10 cellular contexts compared by ENCODE assay signal in genomic region chr3:94064243-94064642, GRCh38. TPM values are rescaled to one million over a fixed set of nuclear protein-coding genes. Genes with fewer than 3 reads are reported as not detected.
DNase-seq lines count a peak whose midpoint lies in the region; ATAC-seq and TF ChIP-seq lines count a peak whose summit lies in the region.
"Had no signal": no experiment of that assay in that cellular context is flagged by ENCODE, and none has a peak within 500 bp of the region (broad histone marks: within the 10 kb centered on the region; RNA-seq: fewer than 3 reads in every experiment).

No MANE protein-coding gene starts in this region.

- no peak overlapping the region for H2BK120ac ChIP-seq in mesenchymal stem cell (ENCODE audit: low read depth, low read length)

- H3K36me3 ChIP-seq in A673 (ENCODE audit: insufficient read depth, low read length, poor library complexity, severe bottlenecking) (peaks cover 8% of the 10 kb centered on the region), mesenchymal stem cell (ENCODE audit: control insufficient read depth in 1 of 2, insufficient read depth in 2 of 2, low read depth in 1 of 2, low read length in 2 of 2) (peaks cover 3 to 22% of the 10 kb centered on the region in 2 experiments), right atrium auricular region (peaks cover 5% of the 10 kb centered on the region)

- H2BK12ac ChIP-seq in mesenchymal stem cell (ENCODE audit: low read length in 2 of 2): no peak overlapping the region

- no peak overlapping the region for H3K14ac ChIP-seq in mesenchymal stem cell (ENCODE audit: low read length in 2 of 2)

- no peak overlapping the region for H3K4ac ChIP-seq in mesenchymal stem cell (ENCODE audit: low read depth in 1 of 2, low read length in 2 of 2)

- no peak overlapping the region for H3K4me2 ChIP-seq in mesenchymal stem cell (ENCODE audit: low read length, poor library complexity, severe bottlenecking)

- peaks cover 0 to 18% of the 10 kb centered on the region in 2 donors for H3K9me3 Mint-ChIP-seq in activated naive CD4-positive, alpha-beta T cell treated with anti-CD3 and anti-CD28 coated beads, Interleukin-2, amount 50 U/mL, for 72 hours

- H3K27ac Mint-ChIP-seq in activated naive CD4-positive, alpha-beta T cell treated with anti-CD3 and anti-CD28 coated beads, Interleukin-2, amount 50 U/mL, for 72 hours: peak overlapping the region; percentile 100

- H3K9ac ChIP-seq in mesenchymal stem cell (ENCODE audit: low read length): peak overlapping the region; percentile 96

- peak overlapping the region; percentile 84 for H3K4me3 ChIP-seq in A673 (ENCODE audit: low read depth, low read length, poor library complexity, severe bottlenecking)
- H3K4me3 ChIP-seq in GM12864 (ENCODE audit: low read depth, low read length): peak overlapping the region; percentile 80; the same call in 1 of the 2 replicates
- peak overlapping the region in 1 of 2 experiments; percentile 83 for H3K4me3 ChIP-seq in mesenchymal stem cell (ENCODE audit: insufficient read depth in 1 of 2, low read depth in 1 of 2, low read length in 2 of 2)
- no peak overlapping the region for H3K4me3 ChIP-seq in right atrium auricular region

- no peak for ATAC-seq in activated naive CD4-positive, alpha-beta T cell treated with anti-CD3 and anti-CD28 coated beads, Interleukin-2, amount 50 U/mL, for 72 hours
- ATAC-seq in GM18907 (IDR thresholded peaks at IDR 0.05; ENCODE audit: unreplicated experiment): no peak
- no peak for ATAC-seq in HG03095 (IDR thresholded peaks at IDR 0.05; ENCODE audit: unreplicated experiment)

- H3K4me1 ChIP-seq in A673 (ENCODE audit: insufficient read depth, low read length, poor library complexity, severe bottlenecking): peaks cover 14% of the 10 kb centered on the region
- H3K4me1 ChIP-seq in mesenchymal stem cell (ENCODE audit: control insufficient read depth, insufficient read depth, low read depth, low read length): peaks cover 3% of the 10 kb centered on the region
- H3K4me1 ChIP-seq in right atrium auricular region: peaks cover 0 to 22% of the 10 kb centered on the region in 2 donors

- peak overlapping the region; percentile 97 for H3K27ac ChIP-seq in A673 (ENCODE audit: low read depth, low read length, poor library complexity, severe bottlenecking)
- no peak overlapping the region for H3K27ac ChIP-seq in mesenchymal stem cell (ENCODE audit: low read length, poor library complexity, severe bottlenecking)
- H3K27ac ChIP-seq in RWPE1: no peak overlapping the region
- peak overlapping the region in 1 of 2 donors; percentile 91 for H3K27ac ChIP-seq in right atrium auricular region

- peaks cover 8% of the 10 kb centered on the region for H3K79me1 ChIP-seq in mesenchymal stem cell (replicated peaks; ENCODE audit: low read length, poor library complexity, severe bottlenecking)

- H2AK5ac ChIP-seq in mesenchymal stem cell (ENCODE audit: low read length, severe bottlenecking): no peak overlapping the region

- H3K18ac ChIP-seq in mesenchymal stem cell (ENCODE audit: low read depth in 1 of 2, low read length in 2 of 2): no peak overlapping the region

- H3K36me3 Mint-ChIP-seq in activated naive CD4-positive, alpha-beta T cell treated with anti-CD3 and anti-CD28 coated beads, Interleukin-2, amount 50 U/mL, for 72 hours: peaks cover 36 to 54% of the 10 kb centered on the region in 2 donors

- POLR2A ChIA-PET in A673 (lab: Charles Lee; ENCODE audit: low non-redundant PET): no interaction called here
- POLR2A ChIA-PET in RWPE1 (lab: Yijun Ruan, JAX; ENCODE audit: low non-redundant PET): no interaction called here

- BruUV-seq in A673 (replicated peaks; lab: Mats Ljungman, UMichigan): no TSS peak

- no peak overlapping the region for H2BK5ac ChIP-seq in mesenchymal stem cell (ENCODE audit: low read depth, low read length, poor library complexity, severe bottlenecking)

- CTCF ChIA-PET in A673 (lab: Charles Lee): no interaction called here
- CTCF ChIA-PET in RWPE1 (lab: Yijun Ruan, JAX): no interaction called here

- no peak for DNase-seq in A673 (ENCODE audit: low spot score)
- DNase-seq in GM12864 (ENCODE audit: low read depth): no peak
- no peak for DNase-seq in activated naive CD4-positive, alpha-beta T cell treated with anti-CD3 and anti-CD28 coated beads, Interleukin-2, amount 50 U/mL, for 72 hours (ENCODE audit: low spot score in 2 of 2)
- DNase-seq in mesenchymal stem cell: no peak
- DNase-seq in RWPE1 (ENCODE audit: low spot score): no peak
- no peak for DNase-seq in right atrium auricular region (ENCODE audit: low spot score)
- DNase-seq: NCI-H748 treated with DMSO at 0.1 percent for 48 hours had no signal

- WGBS in mesenchymal stem cell: 94% methylated on average over 4 of the region's 4 CpGs

- no peak overlapping the region for H4K91ac ChIP-seq in mesenchymal stem cell (ENCODE audit: low read length)

- H4K8ac ChIP-seq in mesenchymal stem cell (ENCODE audit: low read length): no peak overlapping the region

- H3K27me3 ChIP-seq in A673 (replicated peaks; ENCODE audit: insufficient read depth, low read depth, low read length, poor library complexity): no peaks in the 10 kb centered on the region
- H3K27me3 ChIP-seq in mesenchymal stem cell (ENCODE audit: control insufficient read depth in 1 of 2, insufficient read depth in 1 of 2, low read length in 2 of 2): no peaks in the 10 kb centered on the region
- no peaks in the 10 kb centered on the region for H3K27me3 ChIP-seq in right atrium auricular region

- no peak for TF ChIP-seq CTCF in A673 (conservative IDR thresholded peaks at IDR 0.05; ENCODE audit: low read depth, low read length)
- no peak for TF ChIP-seq CTCF in GM12864 (IDR thresholded peaks at IDR 0.05; ENCODE audit: low read depth, low read length, missing control alignments)
- no peak for TF ChIP-seq CTCF in RWPE1 (conservative IDR thresholded peaks at IDR 0.05; ENCODE audit: low read depth)
- TF ChIP-seq CTCF in right atrium auricular region (IDR thresholded peaks at IDR 0.05): no peak

- no peak overlapping the region for H3K23ac ChIP-seq in mesenchymal stem cell (ENCODE audit: low read length in 2 of 2)

- no peaks in the 10 kb centered on the region for H3K9me3 ChIP-seq in A673 (ENCODE audit: low read depth, low read length, poor library complexity, severe bottlenecking)
- no peaks in the 10 kb centered on the region for H3K9me3 ChIP-seq in mesenchymal stem cell (ENCODE audit: control insufficient read depth, low read length)
- H3K9me3 ChIP-seq in right atrium auricular region: no peaks in the 10 kb centered on the region

- intact Hi-C loops in A673 (cut with micrococcal nuclease; ENCODE audit: unreplicated experiment): loop anchor here (5.0 kb wide), 1 partner anchor 202 kb away; no protein-coding TSS in a partner anchor

- H2BK15ac ChIP-seq in mesenchymal stem cell (ENCODE audit: low read depth, poor library complexity, severe bottlenecking): no peak overlapping the region

- no peak overlapping the region for H2AFZ ChIP-seq in mesenchymal stem cell (ENCODE audit: low read depth, low read length)

RNA-seq across cellular contexts. Expression of gene NSUN3, which starts 1.4 kb away (rescaled TPM):
- total RNA-seq in A673 (2021): 12.3 and 15.6 TPM in 2 replicates
- 10 to 100 TPM; 18.3 to 27.1 TPM for total RNA-seq in activated naive CD4-positive, alpha-beta T cell treated with anti-CD3 and anti-CD28 coated beads, Interleukin-2, amount 50 U/mL, for 72 hours
- polyA plus RNA-seq in mesenchymal stem cell (2013, experiment 1 of 2): 4.4 TPM
- 4.3 TPM for polyA plus RNA-seq in mesenchymal stem cell (2013, experiment 2 of 2)
- 1 to 10 TPM; 6.1 to 6.6 TPM for total RNA-seq in right atrium auricular region

RNA-seq across cellular contexts. Expression of gene DHFR2, which starts 1.5 kb away (rescaled TPM):
- total RNA-seq in A673 (2021) (6.5 and 9.8 TPM in 2 replicates), right atrium auricular region (1 to 10 TPM; 3.2 to 3.6 TPM)
- 1 to 10 TPM; 2.3 to 6.7 TPM for total RNA-seq in activated naive CD4-positive, alpha-beta T cell treated with anti-CD3 and anti-CD28 coated beads, Interleukin-2, amount 50 U/mL, for 72 hours
- 4.5 TPM for polyA plus RNA-seq in mesenchymal stem cell (2013, experiment 1 of 2)
- polyA plus RNA-seq in mesenchymal stem cell (2013, experiment 2 of 2): 4.5 TPM

RNA-seq across cellular contexts. Expression of gene STX19, which starts 35.8 kb away (rescaled TPM):
- not detected in 2 replicates for total RNA-seq in A673 (2021)
- not detected for total RNA-seq in activated naive CD4-positive, alpha-beta T cell treated with anti-CD3 and anti-CD28 coated beads, Interleukin-2, amount 50 U/mL, for 72 hours
- polyA plus RNA-seq in mesenchymal stem cell (2013, experiment 1 of 2): not detected
- not detected for polyA plus RNA-seq in mesenchymal stem cell (2013, experiment 2 of 2)
- not detected for total RNA-seq in right atrium auricular region
- total RNA-seq: renal cortical epithelial cell had no signal

Comparison
In these comparisons a context has a peak if more than half of its experiments do, and no peak if none do; other contexts are left out.
1. H3K4me3 ChIP-seq: peak in A673 (single experiment) and GM12864 (single experiment); none in right atrium auricular region (0 of 2).